Comparison of ENCODE assay signal across 28 cellular contexts in the genomic region with DNA sequence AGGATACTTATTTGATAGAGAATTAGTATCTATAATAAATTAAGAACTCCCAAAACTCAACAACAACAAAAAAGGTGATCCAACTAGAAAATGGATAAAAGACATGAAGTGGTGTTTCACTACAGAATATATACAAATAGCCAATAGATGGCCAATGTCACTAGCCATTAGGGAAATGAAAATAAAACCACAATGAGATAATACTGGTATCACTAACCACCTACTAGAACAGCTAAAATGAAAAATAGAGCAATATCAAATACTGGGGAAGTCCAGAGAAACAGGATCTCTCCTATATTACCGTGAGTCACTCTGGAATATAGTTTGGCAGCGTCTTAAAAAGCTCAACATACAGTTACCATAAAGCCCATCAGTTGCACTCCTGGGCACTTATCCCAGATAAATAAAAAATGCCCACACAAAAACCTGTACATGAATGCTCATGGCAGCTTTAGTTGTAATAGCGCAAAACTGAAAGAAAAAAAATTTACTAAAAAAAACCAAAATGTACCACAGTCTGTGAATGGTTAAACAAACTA.
"Had no signal": no experiment of that assay in that cellular context is flagged by ENCODE, and none has a peak within 500 bp of the region (broad histone marks: within the 10 kb centered on the region; RNA-seq: fewer than 3 reads in every experiment).

No MANE protein-coding gene starts in this region.

- H3K27me3 Mint-ChIP-seq: brain had no signal

- H3K4me2 ChIP-seq: smooth muscle cell had no signal

- DNase-seq: activated CD4-positive, alpha-beta T cell treated with anti-CD3 and anti-CD28 coated beads for 4 hours; activated CD4-positive, alpha-beta T cell treated with anti-CD3 and anti-CD28 coated beads, Interleukin-2, amount 50 U/mL, for 48 hours; activated CD8-positive, alpha-beta memory T cell treated with anti-CD3 and anti-CD28 coated beads for 24 hours; activated effector memory CD4-positive, alpha-beta T cell treated with Interleukin-2 at 50 U/mL for 16 hours; activated naive CD4-positive, alpha-beta T cell treated with Interleukin-2 at 50 U/mL for 16 hours; anterior cingulate cortex; caudate nucleus; head of caudate nucleus; hippocampal formation; kidney; left colon; naive thymus-derived CD4-positive, alpha-beta T cell; pancreas; retina; stimulated activated CD4-positive, alpha-beta T cell treated with anti-CD3 and anti-CD28 coated beads, Interleukin-15, amount 100 ng/mL, for 24 hours; stimulated activated CD4-positive, alpha-beta T cell treated with anti-CD3 and anti-CD28 coated beads, Interleukin-2, amount 100 ng/mL, for 24 hours; stimulated activated naive CD4-positive, alpha-beta T cell; tibial artery had no signal

- H3K4me3 Mint-ChIP-seq: activated naive CD8-positive, alpha-beta T cell; brain; dendritic cell treated with granulocyte-macrophage colony-stimulating factor and Interleukin-4, amounts not matched to agents 40 ng/mL and 50 ng/mL, for 4 days; mesothelial cell of epicardium; naive thymus-derived CD4-positive, alpha-beta T cell had no signal

- H3K27me3 ChIP-seq: pancreas, suprapubic skin, tibial artery had no signal

- H3K4me3 ChIP-seq: pancreas, prostate gland, smooth muscle cell, suprapubic skin, tibial artery had no signal

- H3K4me1 Mint-ChIP-seq: naive thymus-derived CD4-positive, alpha-beta T cell had no signal

- H3K27ac ChIP-seq: pancreas, prostate gland, suprapubic skin, tibial artery, VCaP had no signal

- H3K36me3 ChIP-seq: pancreas, prostate gland, suprapubic skin, tibial artery had no signal

- H3K4me1 ChIP-seq: pancreas, prostate gland, suprapubic skin had no signal

- FAIRE-seq: kidney, pancreas, TTC549 had no signal

- H3K27ac Mint-ChIP-seq: activated naive CD8-positive, alpha-beta T cell; brain; dendritic cell treated with granulocyte-macrophage colony-stimulating factor and Interleukin-4, amounts not matched to agents 40 ng/mL and 50 ng/mL, for 4 days; mesothelial cell of epicardium; naive thymus-derived CD4-positive, alpha-beta T cell had no signal

- ATAC-seq: left colon; naive thymus-derived CD4-positive, alpha-beta T cell; pancreas; sciatic nerve had no signal

- H3K9me3 Mint-ChIP-seq: brain, mesothelial cell of epicardium had no signal

- H3K9me3 ChIP-seq: pancreas, prostate gland, suprapubic skin, tibial artery had no signal

- H3K36me3 Mint-ChIP-seq: activated naive CD8-positive, alpha-beta T cell; brain; mesothelial cell of epicardium; naive thymus-derived CD4-positive, alpha-beta T cell had no signal
